In genomic region chr11:76803811-76804600, GRCh38 we compare ENCODE assay signal across 12 cellular contexts. TPM values are rescaled to one million over a fixed set of nuclear protein-coding genes. Genes with fewer than 3 reads are reported as not detected.
DNase-seq lines count a peak whose midpoint lies in the region; ATAC-seq and TF ChIP-seq lines count a peak whose summit lies in the region.
"Had no signal": no experiment of that assay in that cellular context is flagged by ENCODE, and none has a peak within 500 bp of the region (broad histone marks: within the 10 kb centered on the region; RNA-seq: fewer than 3 reads in every experiment).

No MANE protein-coding gene starts in this region.

- CTCF ChIA-PET in CD4-positive, alpha-beta T cell (lab: Charles Lee), result no interaction called here
- CTCF ChIA-PET in activated CD4-positive, alpha-beta memory T cell treated with anti-CD3 and anti-CD28 coated beads for 36 hours (lab: Charles Lee), result interaction anchor here (1.8 to 7.8 kb wide), 4 partner anchors 69 to 243 kb away, joined by 4 to 119 read pairs (median 32); no protein-coding TSS in a partner anchor
- CTCF ChIA-PET in SK-N-SH (lab: Yijun Ruan, JAX), result interaction anchor here (0.7 to 10.0 kb wide), 4 partner anchors 71 to 241 kb away, joined by 3 to 205 read pairs (median 65); no protein-coding TSS in a partner anchor

- no peaks in the 10 kb centered on the region for H3K27me3 ChIP-seq in CD4-positive, alpha-beta T cell (ENCODE audit: control insufficient read depth, insufficient read depth, low read length)
- H3K27me3 ChIP-seq in aorta (ENCODE audit: control insufficient read depth in 1 of 2, insufficient read depth in 2 of 2, low read length in 1 of 2) (no peaks in the 10 kb centered on the region), SK-N-SH (ENCODE audit: insufficient read depth) (no peaks in the 10 kb centered on the region)
- H3K27me3 ChIP-seq: Peyer's patch had no signal

- peaks cover 4% of the 10 kb centered on the region; the same call in 1 of the 2 replicates for H3K79me2 ChIP-seq in SK-N-SH (ENCODE audit: insufficient read depth)

- H3K27ac ChIP-seq in CD4-positive, alpha-beta T cell (ENCODE audit: low read depth, low read length), result no peak overlapping the region
- no peak overlapping the region for H3K27ac ChIP-seq in aorta (ENCODE audit: low read depth in 1 of 2, low read length in 2 of 2)
- H3K27ac ChIP-seq in SK-N-SH (ENCODE audit: low read depth in 2 of 2, low read length in 1 of 2), result no peak overlapping the region
- H3K27ac ChIP-seq: Peyer's patch had no signal

- H3K27me3 Mint-ChIP-seq in CD4-positive, alpha-beta T cell, result peaks cover 16% of the 10 kb centered on the region
- peaks cover 22% of the 10 kb centered on the region for H3K27me3 Mint-ChIP-seq in activated CD4-positive, alpha-beta memory T cell treated with anti-CD3 and anti-CD28 coated beads for 36 hours

- H3K4me2 ChIP-seq in SK-N-SH, result no peak overlapping the region

- no peaks in the 10 kb centered on the region for H3K36me3 ChIP-seq in aorta (ENCODE audit: control insufficient read depth in 1 of 2, insufficient read depth in 2 of 2, low read length in 1 of 2)
- no peaks in the 10 kb centered on the region for H3K36me3 ChIP-seq in SK-N-SH (replicated peaks in 1 of 2; ENCODE audit: control insufficient read depth in 1 of 2, insufficient read depth in 2 of 2, low read length in 1 of 2)
- H3K36me3 ChIP-seq: Peyer's patch had no signal

- no peaks in the 10 kb centered on the region for H3K4me1 ChIP-seq in aorta (ENCODE audit: control insufficient read depth in 1 of 2, insufficient read depth in 2 of 2, low read length in 2 of 2)
- peaks cover 0 to 13% of the 10 kb centered on the region in 2 experiments; a peak in 1 of 4 replicates for H3K4me1 ChIP-seq in SK-N-SH (ENCODE audit: control insufficient read depth in 1 of 2, insufficient read depth in 2 of 2, low read depth in 1 of 2, low read length in 1 of 2)

- peak overlapping the region; percentile 22 for H3K27ac Mint-ChIP-seq in CD4-positive, alpha-beta T cell
- peak overlapping the region; percentile 6 for H3K27ac Mint-ChIP-seq in activated CD4-positive, alpha-beta memory T cell treated with anti-CD3 and anti-CD28 coated beads for 36 hours

- ATAC-seq in CD4-positive, alpha-beta T cell (ENCODE audit: poor library complexity), result peak; percentile 64
- ATAC-seq in aorta (ENCODE audit: low FRiP score) (no peak), HG02852 (IDR thresholded peaks at IDR 0.05; ENCODE audit: unreplicated experiment) (no peak), HG02678 (IDR thresholded peaks at IDR 0.05; ENCODE audit: unreplicated experiment) (no peak)

- H3K4me3 Mint-ChIP-seq in CD4-positive, alpha-beta T cell, result no peak overlapping the region
- no peak overlapping the region for H3K4me3 Mint-ChIP-seq in activated CD4-positive, alpha-beta memory T cell treated with anti-CD3 and anti-CD28 coated beads for 36 hours

- intact Hi-C loops in CD4-positive, alpha-beta T cell (cut with DNase I, micrococcal nuclease), result no loop called here
- intact Hi-C loops in activated CD4-positive, alpha-beta memory T cell treated with anti-CD3 and anti-CD28 coated beads for 36 hours (cut with micrococcal nuclease), result loop anchor here (10.0 kb wide), 2 partner anchors 239 to 311 kb away; no protein-coding TSS in a partner anchor
- intact Hi-C loops in aorta (cut with DNase I), result no loop called here

- no peak for TF ChIP-seq EP300 in SK-N-SH (IDR thresholded peaks at IDR 0.05; ENCODE audit: borderline replicate concordance in 1 of 2, low read depth in 1 of 2, low read length in 1 of 2)

- 88 to 92% methylated on average over 10 of the region's 10 CpGs for WGBS in aorta, 2 donors
- 88% methylated on average over 10 of the region's 10 CpGs for WGBS in SK-N-SH (ENCODE audit: low lambda C conversion rate)

- no peak for TF ChIP-seq CTCF in CD4-positive, alpha-beta T cell (IDR thresholded peaks at IDR 0.05)
- TF ChIP-seq CTCF in SK-N-SH (IDR thresholded peaks at IDR 0.05), result no peak

- peaks cover 34% of the 10 kb centered on the region for H3K4me1 Mint-ChIP-seq in CD4-positive, alpha-beta T cell (ENCODE audit: low read depth)
- H3K4me1 Mint-ChIP-seq in activated CD4-positive, alpha-beta memory T cell treated with anti-CD3 and anti-CD28 coated beads for 36 hours (ENCODE audit: low read depth), result peaks cover 32% of the 10 kb centered on the region

- H3K9ac ChIP-seq in SK-N-SH, result no peak overlapping the region

- POLR2A ChIA-PET in CD4-positive, alpha-beta T cell (lab: Charles Lee), result no interaction called here
- POLR2A ChIA-PET in activated CD4-positive, alpha-beta memory T cell treated with anti-CD3 and anti-CD28 coated beads for 36 hours (lab: Charles Lee), result no interaction called here
- POLR2A ChIA-PET in SK-N-SH (lab: Yijun Ruan, JAX), result no interaction called here

- no peaks in the 10 kb centered on the region for H3K9me3 Mint-ChIP-seq in CD4-positive, alpha-beta T cell
- no peaks in the 10 kb centered on the region for H3K9me3 Mint-ChIP-seq in activated CD4-positive, alpha-beta memory T cell treated with anti-CD3 and anti-CD28 coated beads for 36 hours

- H3K4me3 ChIP-seq in aorta (ENCODE audit: low read length in 2 of 2) (no peak overlapping the region), SK-N-SH (ENCODE audit: low read depth in 2 of 2, low read length in 1 of 2) (no peak overlapping the region)
- H3K4me3 ChIP-seq: lung, Peyer's patch had no signal

- peak in 3 of 10 experiments; percentile 18 to 41 (median 33) for DNase-seq in CD4-positive, alpha-beta T cell
- DNase-seq in activated CD4-positive, alpha-beta memory T cell treated with anti-CD3 and anti-CD28 coated beads for 36 hours, result peak; percentile 89
- DNase-seq in effector CD8-positive, alpha-beta T cell (lab: John Stamatoyannopoulos, UW), result peak; percentile 8
- DNase-seq in stimulated activated CD4-positive, alpha-beta T cell treated with anti-CD3 and anti-CD28 coated beads, Interleukin-4, amount 100 ng/mL, for 1 hour, result peak; percentile 64
- no peak for DNase-seq in aorta
- no peak for DNase-seq in SK-N-SH
- DNase-seq: DMS79, NCI-H1436 treated with DMSO at 0.1 percent for 48 hours had no signal

- no peak overlapping the region for H2AFZ ChIP-seq in SK-N-SH (ENCODE audit: low read depth)

- no peaks in the 10 kb centered on the region for H3K36me3 Mint-ChIP-seq in CD4-positive, alpha-beta T cell (ENCODE audit: low read depth)
- H3K36me3 Mint-ChIP-seq in activated CD4-positive, alpha-beta memory T cell treated with anti-CD3 and anti-CD28 coated beads for 36 hours, result no peaks in the 10 kb centered on the region

- no peaks in the 10 kb centered on the region for H3K9me2 ChIP-seq in SK-N-SH

- no peaks in the 10 kb centered on the region for H3F3A ChIP-seq in SK-N-SH (replicated peaks; ENCODE audit: insufficient read depth)

- no peaks in the 10 kb centered on the region for H3K9me3 ChIP-seq in CD4-positive, alpha-beta T cell (ENCODE audit: control insufficient read depth, low read length)
- H3K9me3 ChIP-seq in aorta (ENCODE audit: control insufficient read depth, low read length), result no peaks in the 10 kb centered on the region
- no peaks in the 10 kb centered on the region for H3K9me3 ChIP-seq in SK-N-SH
- H3K9me3 ChIP-seq: Peyer's patch had no signal

- TF ChIP-seq RAD21 in SK-N-SH (IDR thresholded peaks at IDR 0.05; ENCODE audit: low read length), result no peak

- H4K20me1 ChIP-seq in SK-N-SH (ENCODE audit: insufficient read depth), result peaks cover under 1% of the 10 kb centered on the region; the same call in 1 of the 2 replicates

TF ChIP-seq in SK-N-SH, 30 proteins besides CTCF, POLR2A, EP300 and RAD21 (continues in another document):
- TF ChIP-seq YY1 (IDR thresholded peaks at IDR 0.05; ENCODE audit: low read depth) (no peak), TAF1 (IDR thresholded peaks at IDR 0.05; ENCODE audit: borderline replicate concordance, low read depth, low read length) (no peak), MXI1 (IDR thresholded peaks at IDR 0.05; ENCODE audit: low read depth, low read length) (no peak), REST (IDR thresholded peaks at IDR 0.05; ENCODE audit: low read depth, low read length) (no peak), CHD2 (IDR thresholded peaks at IDR 0.05; ENCODE audit: low read length, partially characterized antibody) (no peak), NRF1 (IDR thresholded peaks at IDR 0.05; ENCODE audit: low read depth, low read length) (no peak)

RNA-seq across cellular contexts. Expression of gene TSKU, which starts 20.9 kb away (rescaled TPM):
- total RNA-seq in CD4-positive, alpha-beta T cell, result under 1 TPM in 1 of 2 experiments, not detected in 1; 0.06 TPM
- 1 to 10 TPM; 3.8 to 3.9 TPM for total RNA-seq in activated CD4-positive, alpha-beta memory T cell treated with anti-CD3 and anti-CD28 coated beads for 36 hours
- 10 to 100 TPM; 27.5 to 31.5 TPM for total RNA-seq in aorta
- polyA plus RNA-seq in aorta (10 to 100 TPM in 1 of 2 donors, 1 to 10 TPM in 1; 5.2 to 10.0 TPM), SK-N-SH (2012; rRNA removed) (18.3 and 20.7 TPM in 2 replicates)
- 8.1 and 14.3 TPM in 2 replicates for polyA plus RNA-seq in SK-N-SH (2012; cell fraction: cytosol; rRNA removed)
- 8.7 TPM in 2 replicates for polyA plus RNA-seq in SK-N-SH (2012; cell fraction: nucleus; rRNA removed)

RNA-seq across cellular contexts. Expression of gene ACER3, which starts 56.7 kb away (rescaled TPM):
- 1 to 10 TPM; 6.4 to 7.0 TPM for total RNA-seq in CD4-positive, alpha-beta T cell
- 10 to 100 TPM; 10.5 to 10.9 TPM for total RNA-seq in activated CD4-positive, alpha-beta memory T cell treated with anti-CD3 and anti-CD28 coated beads for 36 hours
- 10 to 100 TPM; 17.6 to 27.3 TPM for total RNA-seq in aorta
- polyA plus RNA-seq in aorta (1 to 10 TPM; 3.6 to 4.3 TPM), SK-N-SH (2012; rRNA removed) (5.4 and 6.3 TPM in 2 replicates)
- 7.5 and 8.1 TPM in 2 replicates for polyA plus RNA-seq in SK-N-SH (2012; cell fraction: cytosol; rRNA removed)
- 3.5 and 6.4 TPM in 2 replicates for polyA plus RNA-seq in SK-N-SH (2012; cell fraction: nucleus; rRNA removed)

Comparison
In these comparisons a context has a peak if more than half of its experiments do, and no peak if none do; other contexts are left out.
1. DNase-seq: peak in activated CD4-positive, alpha-beta memory T cell treated with anti-CD3 and anti-CD28 coated beads for 36 hours (single experiment), effector CD8-positive, alpha-beta T cell (single experiment) and stimulated activated CD4-positive, alpha-beta T cell treated with anti-CD3 and anti-CD28 coated beads, Interleukin-4, amount 100 ng/mL, for 1 hour (single experiment); none in aorta (0 of 2) and SK-N-SH (single experiment).
2. RNA of gene TSKU, which starts 20.9 kb away (total RNA-seq): 27.5 to 31.5 TPM in aorta; 3.8 to 3.9 TPM in activated CD4-positive, alpha-beta memory T cell treated with anti-CD3 and anti-CD28 coated beads for 36 hours and 0.06 TPM in CD4-positive, alpha-beta T cell; every median in the first group is over 4 times any median in the second.